ENCODE assay signal across 8 cellular contexts in the genomic region with DNA sequence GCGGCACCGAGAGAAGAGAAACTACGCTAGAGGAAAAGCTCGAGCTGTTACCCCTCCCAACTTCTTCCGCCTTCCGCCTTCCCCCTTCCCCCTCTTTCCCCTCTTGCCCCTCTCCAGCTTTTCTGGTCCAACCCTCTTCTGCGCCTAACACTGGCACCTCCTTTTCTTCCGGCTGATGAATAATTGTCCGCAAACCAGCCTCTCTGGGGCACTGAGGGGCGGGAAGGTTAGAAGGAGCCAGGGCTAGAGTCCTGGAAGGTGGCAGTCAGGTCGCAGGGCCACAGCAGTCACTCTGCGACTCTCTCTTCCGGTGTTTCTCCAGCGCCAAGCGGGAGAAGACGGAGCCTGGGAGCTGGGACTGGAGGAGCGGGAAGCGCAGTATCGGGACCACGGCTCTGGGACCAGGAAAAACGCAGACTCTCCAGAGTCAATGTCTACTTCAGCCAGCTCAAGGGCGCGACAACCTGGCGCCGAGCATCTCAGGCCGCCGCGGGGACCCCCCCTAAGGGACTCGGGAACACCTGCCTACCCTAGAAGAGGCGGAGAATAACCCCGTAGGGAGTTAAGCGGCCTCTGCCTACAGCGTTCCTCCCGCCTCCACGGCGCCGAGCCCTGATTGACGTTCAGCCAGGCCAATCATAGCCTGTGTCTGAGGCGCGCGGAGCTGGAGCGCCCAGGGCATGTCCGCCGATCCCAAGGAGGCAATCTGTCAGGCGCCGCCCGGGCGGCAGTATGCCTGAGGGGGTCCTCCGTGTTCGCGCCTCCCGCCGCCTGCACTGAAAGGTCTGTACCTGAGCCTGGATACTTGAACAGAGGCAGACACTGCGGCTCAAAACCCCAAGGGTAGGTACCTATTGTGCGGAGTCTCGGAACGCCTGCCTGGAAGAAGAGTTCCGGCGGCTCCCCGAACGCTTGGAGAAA. TPM values are rescaled to one million over a fixed set of nuclear protein-coding genes. Genes with fewer than 3 reads are reported as not detected.
A peak's percentile ranks its signal among the peaks of the same experiment; 100 is the strongest.
DNase-seq lines count a peak whose midpoint lies in the region; ATAC-seq and TF ChIP-seq lines count a peak whose summit lies in the region.

No MANE protein-coding gene starts in this region.

- 0% methylated on average over 55 of the region's 61 CpGs for WGBS in prostate gland
- under 1% methylated on average over 61 of the region's 61 CpGs for WGBS in urinary bladder

- no peaks in the 10 kb centered on the region for H3K27me3 ChIP-seq in prostate gland (replicated peaks; ENCODE audit: insufficient read depth)

- H3K4me1 ChIP-seq in prostate gland (replicated peaks), result peaks cover 5% of the 10 kb centered on the region
- H3K4me1 ChIP-seq in urinary bladder (ENCODE audit: insufficient read depth), result no peaks in the 10 kb centered on the region

- peak; percentile 87 for TF ChIP-seq POLR2A in prostate gland (IDR thresholded peaks at IDR 0.05)

- H3K36me3 ChIP-seq in prostate gland (no peaks in the 10 kb centered on the region), urinary bladder (ENCODE audit: insufficient read depth) (no peaks in the 10 kb centered on the region)

- H3K27ac ChIP-seq in prostate gland (peak overlapping the region; percentile 91 to 92), urinary bladder (ENCODE audit: low read depth) (peak overlapping the region; percentile 94)

- intact Hi-C loops in left ventricle myocardium superior (cut with micrococcal nuclease) (no loop called here), prostate gland (cut with DNase I) (no loop called here)

- peak; percentile 98 for ATAC-seq in HG02852 (IDR thresholded peaks at IDR 0.05; ENCODE audit: unreplicated experiment)
- peak; percentile 100 for ATAC-seq in left ventricle myocardium superior

- peak; percentile 100 for DNase-seq in GM13976 (ENCODE audit: low spot score)
- DNase-seq in NCI-H1436 treated with DMSO at 0.1 percent for 48 hours (lab: John Stamatoyannopoulos, UW), result peak; percentile 88
- DNase-seq in T follicular helper cell (ENCODE audit: low read depth), result peak; percentile 93
- DNase-seq in amniotic stem cell (lab: John Stamatoyannopoulos, UW), result peak; percentile 74
- DNase-seq in left ventricle myocardium superior, result peak; percentile 95
- peak; percentile 94 for DNase-seq in prostate gland (ENCODE audit: low spot score)

- H3K4me3 ChIP-seq in prostate gland (peak overlapping the region; percentile 69 to 74), urinary bladder (ENCODE audit: low read depth, low read length) (peak overlapping the region; percentile 60)

- TF ChIP-seq CTCF in GM13976 (IDR thresholded peaks at IDR 0.05; ENCODE audit: borderline replicate concordance, control extremely low read depth, extremely low read depth, insufficient read depth, missing control alignments) (no peak), prostate gland (IDR thresholded peaks at IDR 0.05) (peak in 2 of 4 experiments; percentile 2 to 8)

- in situ Hi-C loops in GM13976 (cut with MboI; ENCODE audit: low sequenced_read_pairs, unreplicated experiment), result no loop called here

- H3K9me3 ChIP-seq in prostate gland, result no peaks in the 10 kb centered on the region

RNA-seq across cellular contexts. Expression of a gene that starts 40.4 kb away (rescaled TPM):
- total RNA-seq in left ventricle myocardium superior (16.3 TPM), prostate gland (10 to 100 TPM; 22.4 to 27.7 TPM), urinary bladder (6.7 TPM)
- 53.0 TPM for polyA plus RNA-seq in urinary bladder

RNA-seq across cellular contexts. Expression of a gene that starts 40.8 kb away (rescaled TPM):
- 14.6 TPM for total RNA-seq in left ventricle myocardium superior
- 10 to 100 TPM; 30.6 to 47.4 TPM for total RNA-seq in prostate gland
- total RNA-seq in urinary bladder, result 16.7 TPM
- 49.8 TPM for polyA plus RNA-seq in urinary bladder

RNA-seq across cellular contexts. Expression of a gene that starts 46.5 kb away (rescaled TPM):
- total RNA-seq in left ventricle myocardium superior (10.6 TPM), prostate gland (10 to 100 TPM in 1 of 2 donors, 1 to 10 TPM in 1; 7.3 to 15.2 TPM), urinary bladder (8.9 TPM)
- polyA plus RNA-seq in urinary bladder, result 16.4 TPM

RNA-seq across cellular contexts. Expression of a gene that starts 50.5 kb away (rescaled TPM):
- total RNA-seq in left ventricle myocardium superior (16.2 TPM), prostate gland (10 to 100 TPM; 30.7 to 47.3 TPM), urinary bladder (24.9 TPM)
- polyA plus RNA-seq in urinary bladder, result 82.0 TPM

RNA-seq across cellular contexts. Expression of a gene that starts 55.8 kb away (rescaled TPM):
- 20.8 TPM for total RNA-seq in left ventricle myocardium superior
- total RNA-seq in prostate gland, result 10 to 100 TPM in 1 of 2 donors, 1 to 10 TPM in 1; 7.1 to 15.8 TPM
- total RNA-seq in urinary bladder, result 14.0 TPM
- 18.5 TPM for polyA plus RNA-seq in urinary bladder

Comparison
In these comparisons a context has a peak if more than half of its experiments do, and no peak if none do; other contexts are left out.
1. Peak in every context shown above with its lines: DNase-seq, ATAC-seq, H3K4me3 ChIP-seq and H3K27ac ChIP-seq.